8 cellular contexts compared by ENCODE assay signal in genomic region chr16:46857261-46857962, GRCh38. TPM values are rescaled to one million over a fixed set of nuclear protein-coding genes. Genes with fewer than 3 reads are reported as not detected.
DNase-seq lines count a peak whose midpoint lies in the region; ATAC-seq and TF ChIP-seq lines count a peak whose summit lies in the region.

No MANE protein-coding gene starts in this region.

- H3K4me3 ChIP-seq in BE2C (ENCODE audit: low read depth, low read length) (no peak overlapping the region), RWPE2 (ENCODE audit: severe bottlenecking) (no peak overlapping the region), fibroblast of villous mesenchyme (ENCODE audit: low read depth, low read length) (no peak overlapping the region)

- H3K4me1 ChIP-seq in BE2C: no peaks in the 10 kb centered on the region
- peaks cover 14% of the 10 kb centered on the region for H3K4me1 ChIP-seq in RWPE2 (ENCODE audit: insufficient read depth, poor library complexity, severe bottlenecking)

- peak; percentile 40 for ATAC-seq in HG03442 (IDR thresholded peaks at IDR 0.05; ENCODE audit: unreplicated experiment)
- ATAC-seq in RWPE2 (ENCODE audit: low read depth): no peak
- ATAC-seq in HG03045 (IDR thresholded peaks at IDR 0.05; ENCODE audit: unreplicated experiment): no peak
- ATAC-seq in HG02642 (IDR thresholded peaks at IDR 0.05; ENCODE audit: poor library complexity, unreplicated experiment): no peak
- no peak for ATAC-seq in GM18909 (IDR thresholded peaks at IDR 0.05; ENCODE audit: poor library complexity, unreplicated experiment)

- H3K27me3 ChIP-seq in BE2C: no peaks in the 10 kb centered on the region
- no peaks in the 10 kb centered on the region for H3K27me3 ChIP-seq in RWPE2 (ENCODE audit: insufficient read depth, poor library complexity, severe bottlenecking)

- DNase-seq in BE2C (peak; percentile 30), RWPE2 (ENCODE audit: low spot score) (no peak), fibroblast of villous mesenchyme (ENCODE audit: low read depth) (peak; percentile 55), putamen (ENCODE audit: low spot score) (peak; percentile 73)

- peak; percentile 58 for TF ChIP-seq CTCF in BE2C (IDR thresholded peaks at IDR 0.05; ENCODE audit: low read depth, low read length)
- peak; percentile 26 for TF ChIP-seq CTCF in RWPE2 (IDR thresholded peaks at IDR 0.05; ENCODE audit: poor library complexity, severe bottlenecking)
- TF ChIP-seq CTCF in fibroblast of villous mesenchyme (IDR thresholded peaks at IDR 0.05; ENCODE audit: insufficient read depth, low read depth, low read length): peak; percentile 55

- no peak overlapping the region for H3K27ac ChIP-seq in RWPE2 (ENCODE audit: poor library complexity, severe bottlenecking)

- no peaks in the 10 kb centered on the region for H3K36me3 ChIP-seq in BE2C
- H3K36me3 ChIP-seq in RWPE2 (ENCODE audit: low read depth): no peaks in the 10 kb centered on the region

- no peaks in the 10 kb centered on the region for H3K9me3 ChIP-seq in BE2C
- no peaks in the 10 kb centered on the region for H3K9me3 ChIP-seq in RWPE2 (ENCODE audit: severe bottlenecking)

RNA-seq across cellular contexts. Expression of gene C16orf87, which starts 26.4 kb away (rescaled TPM):
- polyA plus RNA-seq in BE2C (2012; ENCODE audit: insufficient read depth, insufficient read length, low read depth): 10.3 TPM
- 10.0 and 14.7 TPM in 2 replicates for total RNA-seq in fibroblast of villous mesenchyme

RNA-seq across cellular contexts. Expression of gene GPT2, which starts 26.8 kb away (rescaled TPM):
- 79.1 TPM for polyA plus RNA-seq in BE2C (2012; ENCODE audit: insufficient read depth, insufficient read length, low read depth)
- total RNA-seq in fibroblast of villous mesenchyme: 13.0 and 13.5 TPM in 2 replicates
